ENCODE assay signal across 8 cellular contexts in the genomic region with DNA sequence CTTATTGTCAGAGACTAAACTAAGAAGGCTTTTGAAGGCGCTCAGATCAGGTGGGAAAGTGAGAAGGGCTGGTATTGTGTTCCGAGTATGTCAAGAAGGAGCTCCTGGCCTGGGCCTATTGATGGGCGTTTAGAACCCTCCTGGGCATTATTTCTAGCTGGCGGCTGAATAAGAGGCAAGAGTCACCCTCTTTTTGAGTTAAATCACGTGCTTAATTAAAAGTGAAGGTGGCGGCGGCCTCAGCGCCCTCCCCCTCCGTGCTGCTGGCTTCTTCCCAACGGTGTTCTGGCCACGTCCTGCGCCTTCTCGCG. TPM values are rescaled to one million over a fixed set of nuclear protein-coding genes. Genes with fewer than 3 reads are reported as not detected.
DNase-seq lines count a peak whose midpoint lies in the region; ATAC-seq and TF ChIP-seq lines count a peak whose summit lies in the region.

No MANE protein-coding gene starts in this region.

- 0 out of 2 replicates have a peak, but pooled peaks cover 3% of the 10 kb centered on the region for H3K9me3 ChIP-seq in Caco-2

- TF ChIP-seq CTCF in Caco-2 (IDR thresholded peaks at IDR 0.05; ENCODE audit: insufficient read depth in 1 of 2, low read depth in 1 of 2, low read length in 1 of 2, severe bottlenecking in 1 of 2, unreplicated experiment in 1 of 2) (no peak), coronary artery (IDR thresholded peaks at IDR 0.05) (no peak), neural crest cell (conservative IDR thresholded peaks at IDR 0.05) (no peak)

- H3K4me1 Mint-ChIP-seq in Caco-2 (ENCODE audit: low read depth, unreplicated experiment) (peaks cover 7% of the 10 kb centered on the region), neural crest cell (peaks cover 13% of the 10 kb centered on the region)

- peak overlapping the region in 1 of 2 donors; percentile 12 for H3K27ac ChIP-seq in coronary artery

- H3K36me3 ChIP-seq in Caco-2 (ENCODE audit: control insufficient read depth, insufficient read depth, low read length) = no peaks in the 10 kb centered on the region

- H3K27me3 Mint-ChIP-seq in Caco-2 (ENCODE audit: insufficient read depth, unreplicated experiment) (no peaks in the 10 kb centered on the region), neural crest cell (ENCODE audit: low read depth) (peaks cover 93% of the 10 kb centered on the region)

- H3K36me3 Mint-ChIP-seq in Caco-2 (ENCODE audit: insufficient read depth, unreplicated experiment) (no peaks in the 10 kb centered on the region), neural crest cell (ENCODE audit: low read depth) (peaks cover 8% of the 10 kb centered on the region)

- DNase-seq in Caco-2 (no peak), coronary artery (ENCODE audit: low spot score) (no peak), neural crest cell (ENCODE audit: low read depth, low spot score) (no peak), NCI-H1105 (lab: John Stamatoyannopoulos, UW) (no peak)

- CTCF ChIA-PET in Caco-2 (lab: Charles Lee) = interaction anchor here (1.4 to 3.3 kb wide), 3 partner anchors 10 to 21 kb away, joined by 3 to 19 read pairs (median 13); no protein-coding TSS in a partner anchor

- no peak for TF ChIP-seq EP300 in Ishikawa (IDR thresholded peaks at IDR 0.05; ENCODE audit: borderline replicate concordance)

- H3K27ac Mint-ChIP-seq in Caco-2 (ENCODE audit: unreplicated experiment) (no peak overlapping the region), neural crest cell (ENCODE audit: unreplicated experiment) (no peak overlapping the region)

- 0 out of 2 replicates have a peak, but pooled peaks have one; percentile 3 for TF ChIP-seq RAD21 in Ishikawa (IDR thresholded peaks at IDR 0.05; ENCODE audit: low read depth)

- H3K4me3 ChIP-seq in Caco-2 (ENCODE audit: low read depth, low read length) = peak overlapping the region; percentile 49
- peak overlapping the region; percentile 72 for H3K4me3 ChIP-seq in coronary artery

- ATAC-seq in HG02852 (IDR thresholded peaks at IDR 0.05; ENCODE audit: unreplicated experiment) (no peak), GM21447 (IDR thresholded peaks at IDR 0.05; ENCODE audit: unreplicated experiment) (no peak), GM21529 (IDR thresholded peaks at IDR 0.05; ENCODE audit: unreplicated experiment) (no peak)

- intact Hi-C loops in Caco-2 (cut with micrococcal nuclease; ENCODE audit: unreplicated experiment) = loop anchor here (5.0 kb wide), 1 partner anchor 38 kb away; no protein-coding TSS in a partner anchor

- POLR2A ChIA-PET in Caco-2 (lab: Charles Lee) = interaction anchor here (1.9 kb wide), 1 partner anchor 16 kb away, joined by 8 read pairs; no protein-coding TSS in a partner anchor

- H3K4me3 Mint-ChIP-seq in Caco-2 (ENCODE audit: unreplicated experiment) (peak overlapping the region; percentile 90), neural crest cell (peak overlapping the region; percentile 73)

- no TSS peak for BruUV-seq in Caco-2 (replicated peaks; lab: Mats Ljungman, UMichigan)

- H3K27me3 ChIP-seq in Caco-2 (replicated peaks; ENCODE audit: control insufficient read depth, insufficient read depth, low read length) = no peaks in the 10 kb centered on the region

- H3K9me3 Mint-ChIP-seq in Caco-2 (ENCODE audit: unreplicated experiment) (peaks cover 9% of the 10 kb centered on the region), neural crest cell (peaks cover 8% of the 10 kb centered on the region)

- H3K4me1 ChIP-seq in Caco-2 = peaks cover 19% of the 10 kb centered on the region

TF ChIP-seq in Ishikawa, 13 proteins besides CTCF, POLR2A, EP300 and RAD21:
- TF ChIP-seq, protein P1, sequence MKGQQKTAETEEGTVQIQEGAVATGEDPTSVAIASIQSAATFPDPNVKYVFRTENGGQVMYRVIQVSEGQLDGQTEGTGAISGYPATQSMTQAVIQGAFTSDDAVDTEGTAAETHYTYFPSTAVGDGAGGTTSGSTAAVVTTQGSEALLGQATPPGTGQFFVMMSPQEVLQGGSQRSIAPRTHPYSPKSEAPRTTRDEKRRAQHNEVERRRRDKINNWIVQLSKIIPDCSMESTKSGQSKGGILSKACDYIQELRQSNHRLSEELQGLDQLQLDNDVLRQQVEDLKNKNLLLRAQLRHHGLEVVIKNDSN (IDR thresholded peaks at IDR 0.05) = peak; percentile 59; the same call in 1 of the 2 replicates
- no peak for TF ChIP-seq TAF1 (IDR thresholded peaks at IDR 0.05; ENCODE audit: low read depth)

RNA-seq across cellular contexts. Expression of gene GNS, which starts 21.0 kb away (rescaled TPM):
- total RNA-seq in Caco-2 (2022) (62.9 and 75.1 TPM in 2 replicates), neural crest cell (47.0 and 48.2 TPM in 2 replicates)

RNA-seq across cellular contexts. Expression of gene TBC1D30, which starts 44.3 kb away (rescaled TPM):
- total RNA-seq in Caco-2 (2022) (10.8 and 10.9 TPM in 2 replicates), neural crest cell (2.0 and 2.6 TPM in 2 replicates)
